ENCODE assay signal across 30 cellular contexts in the genomic region with DNA sequence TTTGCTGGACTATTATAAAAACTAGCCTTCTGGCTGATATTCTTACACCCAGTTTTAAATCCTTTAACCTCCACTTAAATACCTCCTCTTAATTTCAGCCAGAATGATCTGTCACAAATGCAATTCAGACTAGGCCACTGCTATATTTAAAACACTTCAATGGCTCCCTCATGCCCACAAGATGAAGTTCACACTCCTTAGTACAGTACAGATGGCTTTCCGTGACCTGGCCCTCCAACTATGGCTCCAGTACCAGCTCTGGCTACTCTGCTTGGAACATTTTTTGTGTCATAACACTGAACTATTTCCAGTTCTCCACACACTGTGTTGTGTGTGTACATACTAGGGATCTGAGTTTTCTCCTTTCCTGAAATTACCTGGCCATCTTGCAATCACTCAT.
A peak's percentile ranks its signal among the peaks of the same experiment; 100 is the strongest.
DNase-seq lines count a peak whose midpoint lies in the region; ATAC-seq and TF ChIP-seq lines count a peak whose summit lies in the region.
"Had no signal": no experiment of that assay in that cellular context is flagged by ENCODE, and none has a peak within 500 bp of the region (broad histone marks: within the 10 kb centered on the region; RNA-seq: fewer than 3 reads in every experiment).

No MANE protein-coding gene starts in this region.

- H3K4me3 Mint-ChIP-seq in activated naive CD4-positive, alpha-beta T cell treated with anti-CD3 and anti-CD28 coated beads for 36 hours = no peak overlapping the region
- H3K4me3 Mint-ChIP-seq: activated CD4-positive, alpha-beta T cell treated with anti-CD3 and anti-CD28 coated beads, Interleukin-2, amount 10 ng/mL, durations not matched to agents 24 days and 14 days; activated CD8-positive, alpha-beta memory T cell treated with anti-CD3 and anti-CD28 coated beads, Interleukin-2, amount 10 ng/mL, durations not matched to agents 7 days and 5 days; activated naive CD4-positive, alpha-beta T cell treated with anti-CD3 and anti-CD28 coated beads, Interleukin-2, amount 50 U/mL, for 24 hours; activated T-helper 1 cell treated with anti-CD3 and anti-CD28 coated beads, Interleukin-12 subunit alpha, Interleukin-12 subunit beta, Interleukin-2, Interleukin-4 antibody, amounts not matched to agents 30 ng/mL and 10 ng/mL and 1 ng/mL, durations not matched to agents 14 hours and 24 hours and 36 hours; B cell; natural killer cell treated with Interleukin-12 subunit alpha and Interleukin-12 subunit beta and Interleukin-15 and Interleukin-18, amount 100 ng/mL, for 72 hours; T-helper 17 cell had no signal

- peaks cover 5% of the 10 kb centered on the region for H3K9me3 Mint-ChIP-seq in activated naive CD4-positive, alpha-beta T cell treated with anti-CD3 and anti-CD28 coated beads for 36 hours
- H3K9me3 Mint-ChIP-seq: activated CD4-positive, alpha-beta T cell treated with anti-CD3 and anti-CD28 coated beads, Interleukin-2, amount 10 ng/mL, durations not matched to agents 24 days and 14 days; activated naive CD4-positive, alpha-beta T cell treated with anti-CD3 and anti-CD28 coated beads, Interleukin-2, amount 50 U/mL, for 24 hours; activated T-helper 1 cell treated with anti-CD3 and anti-CD28 coated beads, Interleukin-12 subunit alpha, Interleukin-12 subunit beta, Interleukin-2, Interleukin-4 antibody, amounts not matched to agents 30 ng/mL and 10 ng/mL and 1 ng/mL, durations not matched to agents 14 hours and 24 hours and 36 hours had no signal

- H3K4me1 Mint-ChIP-seq in activated naive CD4-positive, alpha-beta T cell treated with anti-CD3 and anti-CD28 coated beads for 36 hours (ENCODE audit: low read depth) = no peaks in the 10 kb centered on the region
- H3K4me1 Mint-ChIP-seq: activated CD8-positive, alpha-beta memory T cell treated with anti-CD3 and anti-CD28 coated beads, Interleukin-2, amount 10 ng/mL, durations not matched to agents 7 days and 5 days; activated naive CD4-positive, alpha-beta T cell treated with anti-CD3 and anti-CD28 coated beads, Interleukin-2, amount 50 U/mL, for 24 hours; B cell had no signal

- H3K27me3 ChIP-seq in lower lobe of right lung (ENCODE audit: low read depth) (no peaks in the 10 kb centered on the region), smooth muscle cell (ENCODE audit: low read depth) (no peaks in the 10 kb centered on the region)
- H3K27me3 ChIP-seq: esophagus muscularis mucosa, Peyer's patch, spleen, thyroid gland had no signal

- WGBS in smooth muscle cell (ENCODE audit: low lambda C conversion rate) = 47% methylated on average over 1 of the region's 1 CpG

- peaks cover 4% of the 10 kb centered on the region for H4K20me1 ChIP-seq in smooth muscle cell (ENCODE audit: low read depth)

- no peak overlapping the region for H2AFZ ChIP-seq in smooth muscle cell (ENCODE audit: low read depth)

- DNase-seq in NCI-H2107 treated with DMSO at 0.1 percent for 48 hours (lab: John Stamatoyannopoulos, UW; ENCODE audit: unreplicated experiment) (peak; percentile 34), NCI-H2107 (lab: John Stamatoyannopoulos, UW) (no peak), epithelial cell of prostate (ENCODE audit: low read depth, low spot score) (no peak), lower lobe of right lung (no peak), smooth muscle cell (lab: John Stamatoyannopoulos, UW; ENCODE audit: unreplicated experiment) (no peak), NOMO-1 treated with dmso at 0.1 percent for 144 hours (lab: John Stamatoyannopoulos, UW; ENCODE audit: unreplicated experiment) (no peak)
- DNase-seq in activated naive CD4-positive, alpha-beta T cell treated with anti-CD3 and anti-CD28 coated beads for 36 hours = no peak
- DNase-seq: 8988T; activated CD4-positive, alpha-beta T cell treated with anti-CD3 and anti-CD28 coated beads, Interleukin-2, amount 10 ng/mL, durations not matched to agents 24 days and 14 days; activated CD8-positive, alpha-beta memory T cell treated with anti-CD3 and anti-CD28 coated beads, Interleukin-2, amount 10 ng/mL, durations not matched to agents 7 days and 5 days; effector CD8-positive, alpha-beta T cell; KG1; midbrain; MV-4-11; NCI-H1694 treated with DMSO at 0.1 percent for 48 hours; NCI-H446; NK-92 treated with Interleukin-12 subunit alpha and Interleukin-12 subunit beta, amount 100 ng/mL, for 24 hours; Peyer's patch; spleen; stimulated activated CD4-positive, alpha-beta T cell treated with anti-CD3 and anti-CD28 coated beads, Interleukin-4, amount 100 ng/mL, for 1 hour; stimulated activated naive CD4-positive, alpha-beta T cell treated with Interleukin-2 at 50 U/mL for 16 hours; T-helper 17 cell; thyroid gland had no signal

- CTCF ChIA-PET in activated naive CD4-positive, alpha-beta T cell treated with anti-CD3 and anti-CD28 coated beads for 36 hours (lab: Charles Lee) = interaction anchor here (0.8 kb wide), 1 partner anchor 8 kb away, joined by 3 read pairs; no protein-coding TSS in a partner anchor

- H3K4me3 ChIP-seq in lower lobe of right lung (no peak overlapping the region), smooth muscle cell (no peak overlapping the region)
- H3K4me3 ChIP-seq: esophagus muscularis mucosa, Peyer's patch, spleen, thyroid gland had no signal

- peaks cover 12% of the 10 kb centered on the region for H3F3A ChIP-seq in smooth muscle cell (ENCODE audit: low read depth)

- ATAC-seq in lower lobe of right lung (no peak), GM18868 (IDR thresholded peaks at IDR 0.05; ENCODE audit: unreplicated experiment) (no peak)
- ATAC-seq: activated CD8-positive, alpha-beta memory T cell treated with anti-CD3 and anti-CD28 coated beads, Interleukin-2, amount 10 ng/mL, durations not matched to agents 7 days and 5 days; natural killer cell treated with Interleukin-12 subunit alpha and Interleukin-12 subunit beta and Interleukin-15 and Interleukin-18, amount 100 ng/mL, for 72 hours; T-helper 17 cell had no signal

- no peaks in the 10 kb centered on the region for H3K27me3 Mint-ChIP-seq in activated naive CD4-positive, alpha-beta T cell treated with anti-CD3 and anti-CD28 coated beads for 36 hours (ENCODE audit: low read depth)
- H3K27me3 Mint-ChIP-seq: activated CD4-positive, alpha-beta T cell treated with anti-CD3 and anti-CD28 coated beads, Interleukin-2, amount 10 ng/mL, durations not matched to agents 24 days and 14 days; activated CD8-positive, alpha-beta memory T cell treated with anti-CD3 and anti-CD28 coated beads, Interleukin-2, amount 10 ng/mL, durations not matched to agents 7 days and 5 days; B cell; natural killer cell treated with Interleukin-12 subunit alpha and Interleukin-12 subunit beta and Interleukin-15 and Interleukin-18, amount 100 ng/mL, for 72 hours; progenitor cell of endocrine pancreas; T-helper 17 cell had no signal

- H3K36me3 ChIP-seq in lower lobe of right lung (no peaks in the 10 kb centered on the region), smooth muscle cell (ENCODE audit: low read depth) (no peaks in the 10 kb centered on the region)
- H3K36me3 ChIP-seq: esophagus muscularis mucosa, Peyer's patch, spleen, thyroid gland had no signal

- H3K79me2 ChIP-seq in smooth muscle cell (ENCODE audit: low read depth) = no peaks in the 10 kb centered on the region

- H3K9me3 ChIP-seq in lower lobe of right lung (no peaks in the 10 kb centered on the region), smooth muscle cell (replicated peaks; ENCODE audit: low read depth) (no peaks in the 10 kb centered on the region)
- H3K9me3 ChIP-seq: esophagus muscularis mucosa, Peyer's patch, spleen, thyroid gland had no signal

- H3K27ac ChIP-seq in epithelial cell of prostate = peak overlapping the region; percentile 71
- H3K27ac ChIP-seq in lower lobe of right lung = peak overlapping the region; percentile 20
- peak overlapping the region; percentile 38 for H3K27ac ChIP-seq in smooth muscle cell (ENCODE audit: low read depth)
- H3K27ac ChIP-seq: esophagus muscularis mucosa, thyroid gland had no signal

- H3K4me2 ChIP-seq in smooth muscle cell = peak overlapping the region; percentile 36

- H3K4me1 ChIP-seq in lower lobe of right lung = peaks cover 22% of the 10 kb centered on the region
- H3K4me1 ChIP-seq in smooth muscle cell (ENCODE audit: low read depth) = peaks cover 11% of the 10 kb centered on the region

- no peaks in the 10 kb centered on the region for H3K36me3 Mint-ChIP-seq in activated naive CD4-positive, alpha-beta T cell treated with anti-CD3 and anti-CD28 coated beads for 36 hours (ENCODE audit: low read depth)
- H3K36me3 Mint-ChIP-seq: activated CD8-positive, alpha-beta memory T cell treated with anti-CD3 and anti-CD28 coated beads, Interleukin-2, amount 10 ng/mL, durations not matched to agents 7 days and 5 days; activated naive CD4-positive, alpha-beta T cell treated with anti-CD3 and anti-CD28 coated beads, Interleukin-2, amount 50 U/mL, for 24 hours; natural killer cell treated with Interleukin-12 subunit alpha and Interleukin-12 subunit beta and Interleukin-15 and Interleukin-18, amount 100 ng/mL, for 72 hours had no signal

- TF ChIP-seq CTCF in lower lobe of right lung (IDR thresholded peaks at IDR 0.05) = no peak
- TF ChIP-seq CTCF in smooth muscle cell (IDR thresholded peaks at IDR 0.05; ENCODE audit: borderline replicate concordance, insufficient read depth, poor library complexity, severe bottlenecking) = no peak

- intact Hi-C loops in lower lobe of right lung (cut with DNase I) = no loop called here
- intact Hi-C loops in activated naive CD4-positive, alpha-beta T cell treated with anti-CD3 and anti-CD28 coated beads for 36 hours (cut with micrococcal nuclease) = no loop called here

- no peak overlapping the region for H3K27ac Mint-ChIP-seq in activated naive CD4-positive, alpha-beta T cell treated with anti-CD3 and anti-CD28 coated beads for 36 hours
- H3K27ac Mint-ChIP-seq: activated CD4-positive, alpha-beta T cell treated with anti-CD3 and anti-CD28 coated beads, Interleukin-2, amount 10 ng/mL, durations not matched to agents 24 days and 14 days; activated CD8-positive, alpha-beta memory T cell treated with anti-CD3 and anti-CD28 coated beads, Interleukin-2, amount 10 ng/mL, durations not matched to agents 7 days and 5 days; activated naive CD4-positive, alpha-beta T cell treated with anti-CD3 and anti-CD28 coated beads, Interleukin-2, amount 50 U/mL, for 24 hours; activated T-helper 1 cell treated with anti-CD3 and anti-CD28 coated beads, Interleukin-12 subunit alpha, Interleukin-12 subunit beta, Interleukin-2, Interleukin-4 antibody, amounts not matched to agents 30 ng/mL and 10 ng/mL and 1 ng/mL, durations not matched to agents 14 hours and 24 hours and 36 hours; B cell; natural killer cell treated with Interleukin-12 subunit alpha and Interleukin-12 subunit beta and Interleukin-15 and Interleukin-18, amount 100 ng/mL, for 72 hours; progenitor cell of endocrine pancreas; T-helper 17 cell had no signal

- H3K9ac ChIP-seq in smooth muscle cell (ENCODE audit: low read depth) = no peak overlapping the region

Comparison
In these comparisons a context has a peak if more than half of its experiments do, and no peak if none do; other contexts are left out.
1. H3K27ac ChIP-seq: peak in every context shown above with its lines; median percentile 71 in epithelial cell of prostate; 38 in smooth muscle cell; 20 in lower lobe of right lung.